15 cellular contexts compared by ENCODE assay signal in genomic region chr1:18643154-18644012, GRCh38. TPM values are rescaled to one million over a fixed set of nuclear protein-coding genes. Genes with fewer than 3 reads are reported as not detected.
DNase-seq lines count a peak whose midpoint lies in the region; ATAC-seq and TF ChIP-seq lines count a peak whose summit lies in the region.
"Had no signal": no experiment of that assay in that cellular context is flagged by ENCODE, and none has a peak within 500 bp of the region (broad histone marks: within the 10 kb centered on the region; RNA-seq: fewer than 3 reads in every experiment).

No MANE protein-coding gene starts in this region.

- H3K27ac Mint-ChIP-seq in chondrocyte (ENCODE audit: unreplicated experiment): no peak overlapping the region
- H3K27ac Mint-ChIP-seq: T-helper 2 cell treated with Interferon-gamma antibody and Interleukin-4, amounts not matched to agents 5 μg/mL and 100 μg/mL, for 36 hours had no signal

- H3K79me2 ChIP-seq in HCT116 (ENCODE audit: insufficient read depth, low read length): no peaks in the 10 kb centered on the region

- H2AFZ ChIP-seq in HCT116 (ENCODE audit: low read depth, low read length, poor library complexity, severe bottlenecking): peak overlapping the region; percentile 88
- peak overlapping the region; percentile 60 for H2AFZ ChIP-seq in neuronal stem cell (ENCODE audit: low read length)

- no peaks in the 10 kb centered on the region for H3K9me2 ChIP-seq in HCT116 (ENCODE audit: insufficient read depth)

- no peak overlapping the region for H4K91ac ChIP-seq in neuronal stem cell (ENCODE audit: low read depth, low read length, poor library complexity)

- no peak overlapping the region for H2BK120ac ChIP-seq in neuronal stem cell (ENCODE audit: low read depth, low read length)

- no peak for TF ChIP-seq POLR2A in HCT116 (IDR thresholded peaks at IDR 0.05; ENCODE audit: borderline replicate concordance, extremely low read depth, insufficient read depth, insufficient read length)

- intact Hi-C loops in HCT116 (cut with micrococcal nuclease): no loop called here

- no peaks in the 10 kb centered on the region for H3K36me3 Mint-ChIP-seq in chondrocyte (ENCODE audit: low read depth)

- TF ChIP-seq CTCF in HCT116 (IDR thresholded peaks at IDR 0.05 in 2 of 3, conservative IDR thresholded peaks at IDR 0.05 in 1 of 3; ENCODE audit: borderline replicate concordance in 1 of 3, insufficient read depth in 1 of 3, low read depth in 2 of 3, low read length in 2 of 3): no peak
- TF ChIP-seq CTCF in chondrocyte (IDR thresholded peaks at IDR 0.05): no peak

- peak; percentile 86 for ATAC-seq in HCT116
- ATAC-seq in HG03378 (IDR thresholded peaks at IDR 0.05; ENCODE audit: unreplicated experiment): no peak
- ATAC-seq: upper lobe of right lung had no signal

- DNase-seq in NCI-H1105 treated with DMSO at 0.1 percent for 48 hours (lab: John Stamatoyannopoulos, UW) (peak; percentile 27), NCI-H1105 (lab: John Stamatoyannopoulos, UW) (no peak), HCT116 (ENCODE audit: low read depth, low spot score) (no peak), chondrocyte (ENCODE audit: low spot score) (no peak), neuronal stem cell (ENCODE audit: low spot score) (no peak), inferior parietal cortex (ENCODE audit: extremely low spot score) (no peak), kidney glomerular epithelial cell (lab: John Stamatoyannopoulos, UW) (no peak)
- DNase-seq: ACHN; NCI-H2081; stimulated activated CD4-positive, alpha-beta T cell treated with anti-CD3 and anti-CD28 coated beads, Interleukin-4, amount 100 ng/mL, for 1 hour; upper lobe of right lung had no signal

- H2BK12ac ChIP-seq in neuronal stem cell (ENCODE audit: low read length): peak overlapping the region; percentile 61

- H3K36me3 ChIP-seq in HCT116 (ENCODE audit: control insufficient read depth in 1 of 2, insufficient read depth in 2 of 2, low read length in 2 of 2): no peaks in the 10 kb centered on the region
- no peaks in the 10 kb centered on the region for H3K36me3 ChIP-seq in neuronal stem cell (replicated peaks in 1 of 2; ENCODE audit: control insufficient read depth in 2 of 2, insufficient read depth in 2 of 2, low read length in 2 of 2)
- H3K36me3 ChIP-seq: upper lobe of right lung had no signal

- no peak for TF ChIP-seq RAD21 in HCT116 (IDR thresholded peaks at IDR 0.05; ENCODE audit: low read depth)

- peak overlapping the region; percentile 89 for H3K18ac ChIP-seq in neuronal stem cell (ENCODE audit: low read length)

- no peak overlapping the region for H3K4ac ChIP-seq in neuronal stem cell (ENCODE audit: low read length)

- H3K27ac ChIP-seq in HCT116 (ENCODE audit: low read depth, low read length) (no peak overlapping the region), neuronal stem cell (replicated peaks; ENCODE audit: low read length) (no peak overlapping the region)
- H3K27ac ChIP-seq: upper lobe of right lung had no signal

- RAD21 ChIA-PET in HCT116 (lab: Charles Lee; ENCODE audit: low non-redundant PET in 1 of 2, low total read pairs in 2 of 2, uncharacterized antibody in 2 of 2, unreplicated experiment in 2 of 2): no interaction called here

- H3K4me1 ChIP-seq in HCT116 (ENCODE audit: control insufficient read depth in 1 of 2, insufficient read depth in 2 of 2, low read length in 2 of 2) (peaks cover 3 to 12% of the 10 kb centered on the region in 2 experiments; a peak in 3 of 4 replicates), neuronal stem cell (ENCODE audit: control insufficient read depth in 2 of 2, insufficient read depth in 1 of 2, low read depth in 1 of 2, low read length in 2 of 2) (peaks cover 4 to 43% of the 10 kb centered on the region in 2 donors)

- H3K27me3 ChIP-seq in HCT116 (ENCODE audit: insufficient read depth, low read length): peaks cover 23% of the 10 kb centered on the region; the same call in 1 of the 2 replicates
- peaks cover 28 to 96% (median 91%) of the 10 kb centered on the region in 3 experiments for H3K27me3 ChIP-seq in neuronal stem cell (ENCODE audit: control insufficient read depth in 3 of 3, insufficient read depth in 3 of 3, low read depth in 1 of 3, low read length in 3 of 3)

- H3K27me3 Mint-ChIP-seq in chondrocyte (ENCODE audit: low read depth): peaks cover 85% of the 10 kb centered on the region

- CTCF ChIA-PET in HCT116 (lab: Charles Lee): no interaction called here

- POLR2A ChIA-PET in HCT116 (lab: Charles Lee): no interaction called here

- no peaks in the 10 kb centered on the region for H3K9me3 Mint-ChIP-seq in chondrocyte (ENCODE audit: low read depth)
- H3K9me3 Mint-ChIP-seq: T-helper 2 cell treated with Interferon-gamma antibody and Interleukin-4, amounts not matched to agents 5 μg/mL and 100 μg/mL, for 36 hours had no signal

- peak overlapping the region; percentile 29 to 49 for H3K4me3 ChIP-seq in HCT116 (replicated peaks in 1 of 2; ENCODE audit: low read depth in 1 of 2, low read length in 2 of 2)
- peak overlapping the region in 1 of 2 donors; percentile 22 for H3K4me3 ChIP-seq in neuronal stem cell (ENCODE audit: low read length in 2 of 2)
- H3K4me3 ChIP-seq: lung, upper lobe of right lung had no signal

- no peaks in the 10 kb centered on the region for H3K79me1 ChIP-seq in neuronal stem cell (ENCODE audit: low read depth, low read length)

- WGBS in neuronal stem cell (ENCODE audit: extremely low coverage in 2 of 2, insufficient read length in 2 of 2, insufficient replicate concordance in 1 of 2), 2 donors: no CpG with 5 or more reads among the region's 73 CpGs

- 0 out of 2 replicates have a peak overlapping the region, but pooled peaks have one; percentile 11 for H3K9ac ChIP-seq in HCT116 (ENCODE audit: low read length)
- H3K9ac ChIP-seq in neuronal stem cell (ENCODE audit: low read depth, low read length, poor library complexity): peak overlapping the region; percentile 56

- H2AK5ac ChIP-seq in neuronal stem cell (ENCODE audit: low read depth, low read length): peak overlapping the region; percentile 71

- H3K4me2 ChIP-seq in HCT116 (ENCODE audit: low read length): peak overlapping the region; percentile 89
- peak overlapping the region; percentile 50 for H3K4me2 ChIP-seq in neuronal stem cell (ENCODE audit: insufficient read depth, low read length, poor library complexity, severe bottlenecking)

- H3K9me3 ChIP-seq in HCT116 (ENCODE audit: control insufficient read depth in 1 of 2, insufficient read depth in 1 of 2, low read depth in 1 of 2, low read length in 2 of 2) (no peaks in the 10 kb centered on the region), neuronal stem cell (replicated peaks in 1 of 2; ENCODE audit: control insufficient read depth in 2 of 2, insufficient read depth in 1 of 2, low read depth in 1 of 2, low read length in 2 of 2) (no peaks in the 10 kb centered on the region)
- H3K9me3 ChIP-seq: upper lobe of right lung had no signal

- no peaks in the 10 kb centered on the region for H4K20me1 ChIP-seq in HCT116 (ENCODE audit: insufficient read depth)

- peaks cover 6% of the 10 kb centered on the region for H3K4me1 Mint-ChIP-seq in chondrocyte (ENCODE audit: low read depth)

- peak overlapping the region; percentile 40 for H2BK5ac ChIP-seq in neuronal stem cell (ENCODE audit: low read length)

- no peak overlapping the region for H3K23ac ChIP-seq in neuronal stem cell (ENCODE audit: low read depth, low read length, poor library complexity)

- H3K14ac ChIP-seq in neuronal stem cell (ENCODE audit: low read length): peak overlapping the region; percentile 15

- H4K8ac ChIP-seq in neuronal stem cell (ENCODE audit: low read depth, low read length): no peak overlapping the region

- H2BK15ac ChIP-seq in neuronal stem cell (ENCODE audit: low read length): peak overlapping the region; percentile 31

- peak overlapping the region; percentile 12 for H3K4me3 Mint-ChIP-seq in chondrocyte (ENCODE audit: unreplicated experiment)
- H3K4me3 Mint-ChIP-seq: T-helper 2 cell treated with Interferon-gamma antibody and Interleukin-4, amounts not matched to agents 5 μg/mL and 100 μg/mL, for 36 hours had no signal

- BruUV-seq in HCT116 (replicated peaks; lab: Mats Ljungman, UMichigan): no TSS peak

TF ChIP-seq in HCT116, 20 proteins besides CTCF, POLR2A, EP300 and RAD21:
- TF ChIP-seq TCF7L2 (IDR thresholded peaks at IDR 0.05; ENCODE audit: borderline replicate concordance, extremely low read depth, insufficient read depth, insufficient read length): peak; percentile 96
- TF ChIP-seq EZH2phosphoT487 (IDR thresholded peaks at IDR 0.05; ENCODE audit: borderline replicate concordance): no peak
- 0 out of 2 replicates have a peak, but pooled peaks have one; percentile 23 for TF ChIP-seq ZFX (IDR thresholded peaks at IDR 0.05)
- no peak for TF ChIP-seq MAX (IDR thresholded peaks at IDR 0.05)
- TF ChIP-seq ZBTB33 (IDR thresholded peaks at IDR 0.05; ENCODE audit: extremely low read depth, insufficient replicate concordance, low read length): no peak
- no peak for TF ChIP-seq ELF1 (IDR thresholded peaks at IDR 0.05; ENCODE audit: borderline replicate concordance, low read depth)
- TF ChIP-seq EZH2 (IDR thresholded peaks at IDR 0.05): no peak
- TF ChIP-seq YY1 (IDR thresholded peaks at IDR 0.05; ENCODE audit: extremely low read depth, insufficient replicate concordance, low read depth, low read length): no peak
- no peak for TF ChIP-seq ZNF274 (IDR thresholded peaks at IDR 0.05; ENCODE audit: low read depth, low read length)
- no peak for TF ChIP-seq EGR1 (IDR thresholded peaks at IDR 0.05; ENCODE audit: low read depth)
TF ChIP-seq in HCT116: peak in this region for 2.

RNA-seq across cellular contexts. Expression of gene PAX7, which starts 12.7 kb away (rescaled TPM):
- total RNA-seq in HCT116 (2021; ENCODE audit: unreplicated experiment) (not detected), chondrocyte (not detected in 3 replicates)
- not detected in 2 replicates for polyA plus RNA-seq in HCT116 (2012)
- polyA plus RNA-seq in neuronal stem cell (2013, experiment 1 of 2): 0.03 TPM
- polyA plus RNA-seq in neuronal stem cell (2013, experiment 2 of 2): 0.06 TPM
- total RNA-seq: epithelial cell of proximal tubule, upper lobe of right lung had no signal
- polyA plus RNA-seq: lung had no signal
